ENCODE assay signal across 1 cellular context in the genomic region with DNA sequence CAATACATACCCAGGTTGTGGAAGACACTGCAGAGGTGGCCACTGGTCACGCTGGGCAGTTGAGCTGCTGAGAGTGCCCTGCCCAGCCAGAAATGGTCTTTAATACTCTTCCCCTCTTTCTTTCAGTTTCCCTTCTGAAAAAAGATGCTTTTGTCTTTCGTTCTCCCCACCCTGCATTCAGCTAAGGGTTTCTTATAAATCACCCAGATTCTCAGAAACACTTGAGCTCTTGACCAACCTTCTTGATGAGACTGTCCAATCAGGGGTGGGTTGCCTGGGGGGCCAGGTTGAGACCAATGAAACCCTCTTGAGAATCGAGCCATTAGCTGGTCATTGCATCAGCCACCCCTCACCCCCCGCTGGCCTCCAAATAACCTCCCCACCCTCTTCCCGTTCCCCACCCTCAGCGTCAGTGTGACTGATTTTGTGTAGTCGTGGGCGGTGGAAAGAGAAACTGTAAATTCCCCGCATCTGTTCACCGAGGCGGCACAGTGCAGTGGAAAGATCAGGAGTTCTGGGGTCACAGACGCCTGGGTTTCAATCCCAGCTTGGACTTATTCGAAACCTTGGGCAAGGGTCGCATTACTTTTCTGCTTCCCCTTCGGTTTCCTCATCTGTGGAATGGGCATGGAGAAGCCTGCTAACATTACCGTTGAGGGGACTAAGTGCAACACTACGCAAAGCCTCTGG.
TF ChIP-seq lines count a peak whose summit lies in the region.

No MANE protein-coding gene starts in this region.

TF ChIP-seq in K562, 482 proteins besides CTCF, POLR2A, EP300 and RAD21 (continued from another document and continues in another):
- TF ChIP-seq, protein P1, sequence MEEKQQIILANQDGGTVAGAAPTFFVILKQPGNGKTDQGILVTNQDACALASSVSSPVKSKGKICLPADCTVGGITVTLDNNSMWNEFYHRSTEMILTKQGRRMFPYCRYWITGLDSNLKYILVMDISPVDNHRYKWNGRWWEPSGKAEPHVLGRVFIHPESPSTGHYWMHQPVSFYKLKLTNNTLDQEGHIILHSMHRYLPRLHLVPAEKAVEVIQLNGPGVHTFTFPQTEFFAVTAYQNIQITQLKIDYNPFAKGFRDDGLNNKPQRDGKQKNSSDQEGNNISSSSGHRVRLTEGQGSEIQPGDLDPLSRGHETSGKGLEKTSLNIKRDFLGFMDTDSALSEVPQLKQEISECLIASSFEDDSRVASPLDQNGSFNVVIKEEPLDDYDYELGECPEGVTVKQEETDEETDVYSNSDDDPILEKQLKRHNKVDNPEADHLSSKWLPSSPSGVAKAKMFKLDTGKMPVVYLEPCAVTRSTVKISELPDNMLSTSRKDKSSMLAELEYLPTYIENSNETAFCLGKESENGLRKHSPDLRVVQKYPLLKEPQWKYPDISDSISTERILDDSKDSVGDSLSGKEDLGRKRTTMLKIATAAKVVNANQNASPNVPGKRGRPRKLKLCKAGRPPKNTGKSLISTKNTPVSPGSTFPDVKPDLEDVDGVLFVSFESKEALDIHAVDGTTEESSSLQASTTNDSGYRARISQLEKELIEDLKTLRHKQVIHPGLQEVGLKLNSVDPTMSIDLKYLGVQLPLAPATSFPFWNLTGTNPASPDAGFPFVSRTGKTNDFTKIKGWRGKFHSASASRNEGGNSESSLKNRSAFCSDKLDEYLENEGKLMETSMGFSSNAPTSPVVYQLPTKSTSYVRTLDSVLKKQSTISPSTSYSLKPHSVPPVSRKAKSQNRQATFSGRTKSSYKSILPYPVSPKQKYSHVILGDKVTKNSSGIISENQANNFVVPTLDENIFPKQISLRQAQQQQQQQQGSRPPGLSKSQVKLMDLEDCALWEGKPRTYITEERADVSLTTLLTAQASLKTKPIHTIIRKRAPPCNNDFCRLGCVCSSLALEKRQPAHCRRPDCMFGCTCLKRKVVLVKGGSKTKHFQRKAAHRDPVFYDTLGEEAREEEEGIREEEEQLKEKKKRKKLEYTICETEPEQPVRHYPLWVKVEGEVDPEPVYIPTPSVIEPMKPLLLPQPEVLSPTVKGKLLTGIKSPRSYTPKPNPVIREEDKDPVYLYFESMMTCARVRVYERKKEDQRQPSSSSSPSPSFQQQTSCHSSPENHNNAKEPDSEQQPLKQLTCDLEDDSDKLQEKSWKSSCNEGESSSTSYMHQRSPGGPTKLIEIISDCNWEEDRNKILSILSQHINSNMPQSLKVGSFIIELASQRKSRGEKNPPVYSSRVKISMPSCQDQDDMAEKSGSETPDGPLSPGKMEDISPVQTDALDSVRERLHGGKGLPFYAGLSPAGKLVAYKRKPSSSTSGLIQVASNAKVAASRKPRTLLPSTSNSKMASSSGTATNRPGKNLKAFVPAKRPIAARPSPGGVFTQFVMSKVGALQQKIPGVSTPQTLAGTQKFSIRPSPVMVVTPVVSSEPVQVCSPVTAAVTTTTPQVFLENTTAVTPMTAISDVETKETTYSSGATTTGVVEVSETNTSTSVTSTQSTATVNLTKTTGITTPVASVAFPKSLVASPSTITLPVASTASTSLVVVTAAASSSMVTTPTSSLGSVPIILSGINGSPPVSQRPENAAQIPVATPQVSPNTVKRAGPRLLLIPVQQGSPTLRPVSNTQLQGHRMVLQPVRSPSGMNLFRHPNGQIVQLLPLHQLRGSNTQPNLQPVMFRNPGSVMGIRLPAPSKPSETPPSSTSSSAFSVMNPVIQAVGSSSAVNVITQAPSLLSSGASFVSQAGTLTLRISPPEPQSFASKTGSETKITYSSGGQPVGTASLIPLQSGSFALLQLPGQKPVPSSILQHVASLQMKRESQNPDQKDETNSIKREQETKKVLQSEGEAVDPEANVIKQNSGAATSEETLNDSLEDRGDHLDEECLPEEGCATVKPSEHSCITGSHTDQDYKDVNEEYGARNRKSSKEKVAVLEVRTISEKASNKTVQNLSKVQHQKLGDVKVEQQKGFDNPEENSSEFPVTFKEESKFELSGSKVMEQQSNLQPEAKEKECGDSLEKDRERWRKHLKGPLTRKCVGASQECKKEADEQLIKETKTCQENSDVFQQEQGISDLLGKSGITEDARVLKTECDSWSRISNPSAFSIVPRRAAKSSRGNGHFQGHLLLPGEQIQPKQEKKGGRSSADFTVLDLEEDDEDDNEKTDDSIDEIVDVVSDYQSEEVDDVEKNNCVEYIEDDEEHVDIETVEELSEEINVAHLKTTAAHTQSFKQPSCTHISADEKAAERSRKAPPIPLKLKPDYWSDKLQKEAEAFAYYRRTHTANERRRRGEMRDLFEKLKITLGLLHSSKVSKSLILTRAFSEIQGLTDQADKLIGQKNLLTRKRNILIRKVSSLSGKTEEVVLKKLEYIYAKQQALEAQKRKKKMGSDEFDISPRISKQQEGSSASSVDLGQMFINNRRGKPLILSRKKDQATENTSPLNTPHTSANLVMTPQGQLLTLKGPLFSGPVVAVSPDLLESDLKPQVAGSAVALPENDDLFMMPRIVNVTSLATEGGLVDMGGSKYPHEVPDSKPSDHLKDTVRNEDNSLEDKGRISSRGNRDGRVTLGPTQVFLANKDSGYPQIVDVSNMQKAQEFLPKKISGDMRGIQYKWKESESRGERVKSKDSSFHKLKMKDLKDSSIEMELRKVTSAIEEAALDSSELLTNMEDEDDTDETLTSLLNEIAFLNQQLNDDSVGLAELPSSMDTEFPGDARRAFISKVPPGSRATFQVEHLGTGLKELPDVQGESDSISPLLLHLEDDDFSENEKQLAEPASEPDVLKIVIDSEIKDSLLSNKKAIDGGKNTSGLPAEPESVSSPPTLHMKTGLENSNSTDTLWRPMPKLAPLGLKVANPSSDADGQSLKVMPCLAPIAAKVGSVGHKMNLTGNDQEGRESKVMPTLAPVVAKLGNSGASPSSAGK (IDR thresholded peaks at IDR 0.05) = no peak
- TF ChIP-seq TAF15 (IDR thresholded peaks at IDR 0.05; ENCODE audit: low read depth, low read length) (no peak), CEBPB (tag; IDR thresholded peaks at IDR 0.05) (peak; percentile 73), THRAP3 (IDR thresholded peaks at IDR 0.05; ENCODE audit: borderline replicate concordance) (no peak), HNRNPLL (IDR thresholded peaks at IDR 0.05; ENCODE audit: low read depth, low read length, poor library complexity, severe bottlenecking) (no peak), EP400 (IDR thresholded peaks at IDR 0.05) (peak; percentile 68), SNIP1 (IDR thresholded peaks at IDR 0.05; ENCODE audit: low read depth) (no peak), ZNF57 (CRISPR knock-in tag; IDR thresholded peaks at IDR 0.05) (no peak), TBP (optimal IDR thresholded peaks at IDR 0.05; ENCODE audit: low read depth, low read length) (peak; percentile 30), RFX1 (IDR thresholded peaks at IDR 0.05) (peak; percentile 42), CEBPG (CRISPR knock-in tag; IDR thresholded peaks at IDR 0.05) (peak; percentile 98), CEBPG (tag; conservative IDR thresholded peaks at IDR 0.05 in 1 of 2, IDR thresholded peaks at IDR 0.05 in 1 of 2) (peak; percentile 91 to 98), KLF16 (IDR thresholded peaks at IDR 0.05) (no peak), MAX (CRISPR knock-in tag; IDR thresholded peaks at IDR 0.05) (no peak), SMAD4 (CRISPR knock-in tag; conservative IDR thresholded peaks at IDR 0.05) (no peak), CBX3 (IDR thresholded peaks at IDR 0.05; ENCODE audit: borderline replicate concordance in 1 of 2, low read length in 2 of 2) (no peak), PML (IDR thresholded peaks at IDR 0.05; ENCODE audit: low read length) (peak; percentile 55), RCOR1 (IDR thresholded peaks at IDR 0.05; ENCODE audit: borderline replicate concordance in 1 of 2, low read depth in 2 of 2, low read length in 2 of 2) (peak in 1 of 2 experiments; percentile 51; a peak in 1 of 4 replicates), CREBBP (IDR thresholded peaks at IDR 0.05; ENCODE audit: low read depth, low read length) (no peak), POLR2B (IDR thresholded peaks at IDR 0.05; ENCODE audit: low read depth, partially characterized antibody) (peak; percentile 83), MED1 (CRISPR knock-in tag; IDR thresholded peaks at IDR 0.05; ENCODE audit: borderline replicate concordance) (no peak), CSDE1 (IDR thresholded peaks at IDR 0.05) (no peak), CGGBP1 (CRISPR knock-in tag; IDR thresholded peaks at IDR 0.05) (no peak), ZZZ3 (IDR thresholded peaks at IDR 0.05) (no peak), ELF4 (CRISPR knock-in tag; IDR thresholded peaks at IDR 0.05) (no peak), HMG20B (CRISPR knock-in tag; IDR thresholded peaks at IDR 0.05) (no peak), LEF1 (IDR thresholded peaks at IDR 0.05) (peak; percentile 45; the same call in 1 of the 2 replicates), NONO (IDR thresholded peaks at IDR 0.05; ENCODE audit: low read depth in 2 of 2, low read length in 1 of 2) (no peak), POLR2AphosphoS5 (IDR thresholded peaks at IDR 0.05; ENCODE audit: control insufficient read depth, insufficient read depth, low read depth, low read length) (peak; percentile 83), TEAD1 (CRISPR knock-in tag; IDR thresholded peaks at IDR 0.05) (0 out of 4 replicates have a peak, but pooled peaks of 1 of the 2 experiments have one; percentile 22), NFIC (IDR thresholded peaks at IDR 0.05) (no peak), ZNF316 (IDR thresholded peaks at IDR 0.05) (no peak), DPF2 (IDR thresholded peaks at IDR 0.05) (0 out of 2 replicates have a peak, but pooled peaks have one; percentile 6), STAT5B (CRISPR knock-in tag; IDR thresholded peaks at IDR 0.05) (no peak), FOXM1 (IDR thresholded peaks at IDR 0.05; ENCODE audit: low read depth) (no peak), FOXM1 (CRISPR knock-in tag; IDR thresholded peaks at IDR 0.05; ENCODE audit: low read depth) (no peak), CREM (IDR thresholded peaks at IDR 0.05; ENCODE audit: low read depth) (peak; percentile 64), TAF7 (tag; IDR thresholded peaks at IDR 0.05) (no peak), SAP30 (IDR thresholded peaks at IDR 0.05; ENCODE audit: borderline replicate concordance, insufficient read depth, low read depth, low read length, poor library complexity, severe bottlenecking) (no peak), KLF6 (CRISPR knock-in tag; IDR thresholded peaks at IDR 0.05; ENCODE audit: borderline replicate concordance) (no peak)
- TF ChIP-seq, protein P2, sequence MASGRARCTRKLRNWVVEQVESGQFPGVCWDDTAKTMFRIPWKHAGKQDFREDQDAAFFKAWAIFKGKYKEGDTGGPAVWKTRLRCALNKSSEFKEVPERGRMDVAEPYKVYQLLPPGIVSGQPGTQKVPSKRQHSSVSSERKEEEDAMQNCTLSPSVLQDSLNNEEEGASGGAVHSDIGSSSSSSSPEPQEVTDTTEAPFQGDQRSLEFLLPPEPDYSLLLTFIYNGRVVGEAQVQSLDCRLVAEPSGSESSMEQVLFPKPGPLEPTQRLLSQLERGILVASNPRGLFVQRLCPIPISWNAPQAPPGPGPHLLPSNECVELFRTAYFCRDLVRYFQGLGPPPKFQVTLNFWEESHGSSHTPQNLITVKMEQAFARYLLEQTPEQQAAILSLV (tag; IDR thresholded peaks at IDR 0.05) = peak; percentile 67; the same call in 1 of the 2 replicates
- TF ChIP-seq, protein P3, sequence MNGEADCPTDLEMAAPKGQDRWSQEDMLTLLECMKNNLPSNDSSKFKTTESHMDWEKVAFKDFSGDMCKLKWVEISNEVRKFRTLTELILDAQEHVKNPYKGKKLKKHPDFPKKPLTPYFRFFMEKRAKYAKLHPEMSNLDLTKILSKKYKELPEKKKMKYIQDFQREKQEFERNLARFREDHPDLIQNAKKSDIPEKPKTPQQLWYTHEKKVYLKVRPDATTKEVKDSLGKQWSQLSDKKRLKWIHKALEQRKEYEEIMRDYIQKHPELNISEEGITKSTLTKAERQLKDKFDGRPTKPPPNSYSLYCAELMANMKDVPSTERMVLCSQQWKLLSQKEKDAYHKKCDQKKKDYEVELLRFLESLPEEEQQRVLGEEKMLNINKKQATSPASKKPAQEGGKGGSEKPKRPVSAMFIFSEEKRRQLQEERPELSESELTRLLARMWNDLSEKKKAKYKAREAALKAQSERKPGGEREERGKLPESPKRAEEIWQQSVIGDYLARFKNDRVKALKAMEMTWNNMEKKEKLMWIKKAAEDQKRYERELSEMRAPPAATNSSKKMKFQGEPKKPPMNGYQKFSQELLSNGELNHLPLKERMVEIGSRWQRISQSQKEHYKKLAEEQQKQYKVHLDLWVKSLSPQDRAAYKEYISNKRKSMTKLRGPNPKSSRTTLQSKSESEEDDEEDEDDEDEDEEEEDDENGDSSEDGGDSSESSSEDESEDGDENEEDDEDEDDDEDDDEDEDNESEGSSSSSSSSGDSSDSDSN (IDR thresholded peaks at IDR 0.05; ENCODE audit: borderline replicate concordance in 1 of 2, low read depth in 2 of 2, low read length in 2 of 2) = peak in 1 of 2 experiments; percentile 70; a peak in 1 of 4 replicates
- TF ChIP-seq, protein P4, sequence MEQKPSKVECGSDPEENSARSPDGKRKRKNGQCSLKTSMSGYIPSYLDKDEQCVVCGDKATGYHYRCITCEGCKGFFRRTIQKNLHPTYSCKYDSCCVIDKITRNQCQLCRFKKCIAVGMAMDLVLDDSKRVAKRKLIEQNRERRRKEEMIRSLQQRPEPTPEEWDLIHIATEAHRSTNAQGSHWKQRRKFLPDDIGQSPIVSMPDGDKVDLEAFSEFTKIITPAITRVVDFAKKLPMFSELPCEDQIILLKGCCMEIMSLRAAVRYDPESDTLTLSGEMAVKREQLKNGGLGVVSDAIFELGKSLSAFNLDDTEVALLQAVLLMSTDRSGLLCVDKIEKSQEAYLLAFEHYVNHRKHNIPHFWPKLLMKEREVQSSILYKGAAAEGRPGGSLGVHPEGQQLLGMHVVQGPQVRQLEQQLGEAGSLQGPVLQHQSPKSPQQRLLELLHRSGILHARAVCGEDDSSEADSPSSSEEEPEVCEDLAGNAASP (IDR thresholded peaks at IDR 0.05) = no peak
- TF ChIP-seq, protein P5, sequence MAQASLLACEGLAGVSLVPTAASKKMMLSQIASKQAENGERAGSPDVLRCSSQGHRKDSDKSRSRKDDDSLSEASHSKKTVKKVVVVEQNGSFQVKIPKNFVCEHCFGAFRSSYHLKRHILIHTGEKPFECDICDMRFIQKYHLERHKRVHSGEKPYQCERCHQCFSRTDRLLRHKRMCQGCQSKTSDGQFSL (CRISPR knock-in tag; IDR thresholded peaks at IDR 0.05) = peak; percentile 56; the same call in 1 of the 2 replicates
- TF ChIP-seq, protein P5 (tag; IDR thresholded peaks at IDR 0.05) = no peak; a peak in 1 of 4 replicates
